Comparison of ENCODE assay signal across 1 cellular context in the genomic region with DNA sequence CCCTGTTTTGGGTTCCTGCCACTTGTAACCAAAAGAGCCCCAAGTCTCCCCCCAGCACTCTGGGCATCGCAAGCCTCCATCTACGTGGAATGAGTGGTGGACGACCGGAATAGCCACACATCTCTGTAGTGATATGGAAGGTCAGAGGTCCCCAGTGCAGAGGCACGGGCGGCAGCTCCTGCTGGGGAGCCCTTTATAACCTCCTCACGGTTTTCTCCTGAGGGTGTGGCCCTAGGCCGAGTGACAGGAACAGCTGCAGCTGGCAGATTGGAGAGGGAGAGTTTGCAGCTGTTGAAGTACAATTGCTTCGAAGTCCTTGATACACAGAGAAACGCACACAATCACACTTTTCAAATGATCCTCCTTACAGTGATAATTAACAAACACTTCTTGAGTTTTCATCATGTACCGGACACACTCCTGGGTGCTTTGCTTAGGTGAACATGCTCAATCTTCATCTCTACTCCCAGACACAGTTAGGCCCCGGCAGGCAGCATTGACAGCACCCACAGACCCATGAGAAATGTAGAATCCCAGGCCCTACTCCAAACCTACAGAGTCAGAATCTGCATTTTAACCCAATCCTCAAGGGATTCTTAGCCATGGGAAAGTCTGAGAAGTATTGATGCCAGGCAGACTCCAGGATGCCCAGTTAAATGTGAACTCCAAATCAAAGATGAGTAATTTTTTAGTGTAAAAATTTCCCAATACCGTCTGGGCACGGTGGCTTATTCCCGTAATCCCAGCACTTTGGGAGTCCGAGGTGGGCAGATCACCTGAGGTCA.
TF ChIP-seq lines count a peak whose summit lies in the region.

No MANE protein-coding gene starts in this region.

TF ChIP-seq in K562, 482 proteins besides CTCF, POLR2A, EP300 and RAD21 (continued from another document and continues in another):
- TF ChIP-seq, protein P1, sequence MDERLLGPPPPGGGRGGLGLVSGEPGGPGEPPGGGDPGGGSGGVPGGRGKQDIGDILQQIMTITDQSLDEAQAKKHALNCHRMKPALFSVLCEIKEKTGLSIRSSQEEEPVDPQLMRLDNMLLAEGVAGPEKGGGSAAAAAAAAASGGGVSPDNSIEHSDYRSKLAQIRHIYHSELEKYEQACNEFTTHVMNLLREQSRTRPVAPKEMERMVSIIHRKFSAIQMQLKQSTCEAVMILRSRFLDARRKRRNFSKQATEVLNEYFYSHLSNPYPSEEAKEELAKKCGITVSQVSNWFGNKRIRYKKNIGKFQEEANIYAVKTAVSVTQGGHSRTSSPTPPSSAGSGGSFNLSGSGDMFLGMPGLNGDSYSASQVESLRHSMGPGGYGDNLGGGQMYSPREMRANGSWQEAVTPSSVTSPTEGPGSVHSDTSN (CRISPR knock-in tag; IDR thresholded peaks at IDR 0.05; ENCODE audit: low read depth): no peak
- TF ChIP-seq, protein P1 (tag; conservative IDR thresholded peaks at IDR 0.05; ENCODE audit: low read depth): peak; percentile 49; the same call in 1 of the 2 replicates
- TF ChIP-seq NR2C1 (IDR thresholded peaks at IDR 0.05) (peak; percentile 90), NR2C1 (tag; IDR thresholded peaks at IDR 0.05) (peak; percentile 92), ZC3H4 (CRISPR knock-in tag; IDR thresholded peaks at IDR 0.05; ENCODE audit: borderline replicate concordance) (no peak), NONO (IDR thresholded peaks at IDR 0.05; ENCODE audit: low read depth in 2 of 2, low read length in 1 of 2) (0 out of 4 replicates have a peak, but pooled peaks of 1 of the 2 experiments have one; percentile 31), ZKSCAN1 (IDR thresholded peaks at IDR 0.05; ENCODE audit: low read depth, low read length) (peak; percentile 26; the same call in 1 of the 2 replicates), CBFA2T2 (conservative IDR thresholded peaks at IDR 0.05) (peak; percentile 90), KLF16 (IDR thresholded peaks at IDR 0.05) (peak; percentile 85), MTA3 (IDR thresholded peaks at IDR 0.05; ENCODE audit: borderline replicate concordance) (peak; percentile 69), HNRNPLL (IDR thresholded peaks at IDR 0.05; ENCODE audit: low read depth, low read length, poor library complexity, severe bottlenecking) (peak; percentile 57), SMARCB1 (IDR thresholded peaks at IDR 0.05; ENCODE audit: insufficient read length, low read depth) (no peak), TBL1XR1 (IDR thresholded peaks at IDR 0.05; ENCODE audit: low read length in 2 of 2) (0 out of 4 replicates have a peak, but pooled peaks of 1 of the 2 experiments have one; percentile 37), EWSR1 (IDR thresholded peaks at IDR 0.05; ENCODE audit: borderline replicate concordance, low read depth, partially characterized antibody) (no peak), DACH1 (IDR thresholded peaks at IDR 0.05; ENCODE audit: partially characterized antibody) (peak; percentile 83), PCBP1 (IDR thresholded peaks at IDR 0.05; ENCODE audit: low read depth, low read length, poor library complexity, severe bottlenecking) (no peak), FOXK2 (conservative IDR thresholded peaks at IDR 0.05 in 1 of 2, IDR thresholded peaks at IDR 0.05 in 1 of 2; ENCODE audit: low read depth in 2 of 2) (0 out of 4 replicates have a peak, but pooled peaks of 1 of the 2 experiments have one; percentile 25), ETV5 (CRISPR knock-in tag; IDR thresholded peaks at IDR 0.05; ENCODE audit: low read depth) (peak; percentile 55; the same call in 1 of the 2 replicates), NCOR1 (IDR thresholded peaks at IDR 0.05) (peak; percentile 86), ZFX (CRISPR knock-in tag; IDR thresholded peaks at IDR 0.05) (peak; percentile 45), NR2C2 (CRISPR knock-in tag; IDR thresholded peaks at IDR 0.05) (no peak), NR2C2 (tag; IDR thresholded peaks at IDR 0.05) (peak; percentile 90), MEF2A (IDR thresholded peaks at IDR 0.05; ENCODE audit: control insufficient read depth, low read depth, low read length) (0 out of 2 replicates have a peak, but pooled peaks have one; percentile 22), KLF10 (CRISPR knock-in tag; IDR thresholded peaks at IDR 0.05) (no peak), TBP (optimal IDR thresholded peaks at IDR 0.05; ENCODE audit: low read depth, low read length) (peak; percentile 72), CTBP1 (IDR thresholded peaks at IDR 0.05; ENCODE audit: borderline replicate concordance) (peak; percentile 70; the same call in 1 of the 2 replicates), MEIS2 (IDR thresholded peaks at IDR 0.05; ENCODE audit: partially characterized antibody) (peak; percentile 82), JUND (IDR thresholded peaks at IDR 0.05; ENCODE audit: borderline replicate concordance, low read depth, low read length) (peak; percentile 37; the same call in 1 of the 2 replicates), JUND (tag; IDR thresholded peaks at IDR 0.05; ENCODE audit: borderline replicate concordance, low read depth, low read length) (peak; percentile 42; the same call in 1 of the 3 replicates), NCOA1 (IDR thresholded peaks at IDR 0.05; ENCODE audit: low read depth) (peak; percentile 21; the same call in 1 of the 2 replicates), TCF3 (CRISPR knock-in tag; IDR thresholded peaks at IDR 0.05) (peak; percentile 96), ZMIZ1 (IDR thresholded peaks at IDR 0.05; ENCODE audit: low read depth in 2 of 2, low read length in 2 of 2) (peak in 1 of 2 experiments; percentile 31; a peak in 1 of 4 replicates), RB1 (IDR thresholded peaks at IDR 0.05; ENCODE audit: low read depth) (no peak), SMARCE1 (IDR thresholded peaks at IDR 0.05) (peak; percentile 58; the same call in 1 of the 2 replicates), ZNF316 (IDR thresholded peaks at IDR 0.05) (no peak), KDM1A (IDR thresholded peaks at IDR 0.05) (peak; percentile 82 to 84), HES1 (IDR thresholded peaks at IDR 0.05; ENCODE audit: low read depth) (peak; percentile 73; the same call in 1 of the 2 replicates), HDAC6 (IDR thresholded peaks at IDR 0.05; ENCODE audit: low read depth, low read length) (no peak), TAL1 (IDR thresholded peaks at IDR 0.05) (peak; percentile 90), ZEB2 (IDR thresholded peaks at IDR 0.05) (0 out of 2 replicates have a peak, but pooled peaks have one; percentile 35), ATF1 (CRISPR knock-in tag; IDR thresholded peaks at IDR 0.05) (no peak), ATF1 (tag; IDR thresholded peaks at IDR 0.05) (peak; percentile 38; the same call in 1 of the 2 replicates), LEF1 (IDR thresholded peaks at IDR 0.05) (peak; percentile 71; the same call in 1 of the 2 replicates), FOXM1 (IDR thresholded peaks at IDR 0.05; ENCODE audit: low read depth) (peak; percentile 50; the same call in 1 of the 2 replicates), FOXM1 (CRISPR knock-in tag; IDR thresholded peaks at IDR 0.05; ENCODE audit: low read depth) (no peak), CXXC5 (CRISPR knock-in tag; IDR thresholded peaks at IDR 0.05) (peak; percentile 72), CC2D1A (IDR thresholded peaks at IDR 0.05) (peak; percentile 18; the same call in 1 of the 2 replicates), PML (IDR thresholded peaks at IDR 0.05; ENCODE audit: low read length) (peak; percentile 55; the same call in 1 of the 2 replicates), ARNT (IDR thresholded peaks at IDR 0.05) (0 out of 4 replicates have a peak, but pooled peaks have one; percentile 30 to 38), ZNF668 (CRISPR knock-in tag; IDR thresholded peaks at IDR 0.05) (no peak), L3MBTL2 (IDR thresholded peaks at IDR 0.05) (peak; percentile 75), KLF1 (tag; IDR thresholded peaks at IDR 0.05) (peak; percentile 89), RBM17 (IDR thresholded peaks at IDR 0.05; ENCODE audit: borderline replicate concordance, low read depth, low read length) (no peak), FOSL1 (tag; conservative IDR thresholded peaks at IDR 0.05) (no peak), ZNF561 (CRISPR knock-in tag; conservative IDR thresholded peaks at IDR 0.05) (no peak), HDAC2 (IDR thresholded peaks at IDR 0.05) (peak; percentile 81)
- TF ChIP-seq, protein P2, sequence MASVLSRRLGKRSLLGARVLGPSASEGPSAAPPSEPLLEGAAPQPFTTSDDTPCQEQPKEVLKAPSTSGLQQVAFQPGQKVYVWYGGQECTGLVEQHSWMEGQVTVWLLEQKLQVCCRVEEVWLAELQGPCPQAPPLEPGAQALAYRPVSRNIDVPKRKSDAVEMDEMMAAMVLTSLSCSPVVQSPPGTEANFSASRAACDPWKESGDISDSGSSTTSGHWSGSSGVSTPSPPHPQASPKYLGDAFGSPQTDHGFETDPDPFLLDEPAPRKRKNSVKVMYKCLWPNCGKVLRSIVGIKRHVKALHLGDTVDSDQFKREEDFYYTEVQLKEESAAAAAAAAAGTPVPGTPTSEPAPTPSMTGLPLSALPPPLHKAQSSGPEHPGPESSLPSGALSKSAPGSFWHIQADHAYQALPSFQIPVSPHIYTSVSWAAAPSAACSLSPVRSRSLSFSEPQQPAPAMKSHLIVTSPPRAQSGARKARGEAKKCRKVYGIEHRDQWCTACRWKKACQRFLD (CRISPR knock-in tag; IDR thresholded peaks at IDR 0.05): 0 out of 2 replicates have a peak, but pooled peaks have one; percentile 1
- TF ChIP-seq, protein P3, sequence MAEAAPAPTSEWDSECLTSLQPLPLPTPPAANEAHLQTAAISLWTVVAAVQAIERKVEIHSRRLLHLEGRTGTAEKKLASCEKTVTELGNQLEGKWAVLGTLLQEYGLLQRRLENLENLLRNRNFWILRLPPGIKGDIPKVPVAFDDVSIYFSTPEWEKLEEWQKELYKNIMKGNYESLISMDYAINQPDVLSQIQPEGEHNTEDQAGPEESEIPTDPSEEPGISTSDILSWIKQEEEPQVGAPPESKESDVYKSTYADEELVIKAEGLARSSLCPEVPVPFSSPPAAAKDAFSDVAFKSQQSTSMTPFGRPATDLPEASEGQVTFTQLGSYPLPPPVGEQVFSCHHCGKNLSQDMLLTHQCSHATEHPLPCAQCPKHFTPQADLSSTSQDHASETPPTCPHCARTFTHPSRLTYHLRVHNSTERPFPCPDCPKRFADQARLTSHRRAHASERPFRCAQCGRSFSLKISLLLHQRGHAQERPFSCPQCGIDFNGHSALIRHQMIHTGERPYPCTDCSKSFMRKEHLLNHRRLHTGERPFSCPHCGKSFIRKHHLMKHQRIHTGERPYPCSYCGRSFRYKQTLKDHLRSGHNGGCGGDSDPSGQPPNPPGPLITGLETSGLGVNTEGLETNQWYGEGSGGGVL (CRISPR knock-in tag; IDR thresholded peaks at IDR 0.05): no peak
- TF ChIP-seq, protein P4, sequence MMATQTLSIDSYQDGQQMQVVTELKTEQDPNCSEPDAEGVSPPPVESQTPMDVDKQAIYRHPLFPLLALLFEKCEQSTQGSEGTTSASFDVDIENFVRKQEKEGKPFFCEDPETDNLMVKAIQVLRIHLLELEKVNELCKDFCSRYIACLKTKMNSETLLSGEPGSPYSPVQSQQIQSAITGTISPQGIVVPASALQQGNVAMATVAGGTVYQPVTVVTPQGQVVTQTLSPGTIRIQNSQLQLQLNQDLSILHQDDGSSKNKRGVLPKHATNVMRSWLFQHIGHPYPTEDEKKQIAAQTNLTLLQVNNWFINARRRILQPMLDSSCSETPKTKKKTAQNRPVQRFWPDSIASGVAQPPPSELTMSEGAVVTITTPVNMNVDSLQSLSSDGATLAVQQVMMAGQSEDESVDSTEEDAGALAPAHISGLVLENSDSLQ (IDR thresholded peaks at IDR 0.05): peak; percentile 83
